ENCODE assay signal across 8 cellular contexts in genomic region chr5:60668715-60669304, GRCh38. TPM values are rescaled to one million over a fixed set of nuclear protein-coding genes. Genes with fewer than 3 reads are reported as not detected.
DNase-seq lines count a peak whose midpoint lies in the region; ATAC-seq and TF ChIP-seq lines count a peak whose summit lies in the region.

No MANE protein-coding gene starts in this region.

- TF ChIP-seq RAD21 in HCT116 (IDR thresholded peaks at IDR 0.05; ENCODE audit: low read depth), result peak; percentile 44; the same call in 1 of the 2 replicates

- BruUV-seq in HCT116 (replicated peaks; lab: Mats Ljungman, UMichigan), result no TSS peak

- RAD21 ChIA-PET in HCT116 (lab: Charles Lee; ENCODE audit: low non-redundant PET in 1 of 2, low total read pairs in 2 of 2, uncharacterized antibody in 2 of 2, unreplicated experiment in 2 of 2), result no interaction called here

- H3K4me1 Mint-ChIP-seq in CD8-positive, alpha-beta T cell (ENCODE audit: low read depth), result no peaks in the 10 kb centered on the region
- no peaks in the 10 kb centered on the region for H3K4me1 Mint-ChIP-seq in activated B cell treated with CpG ODN at 0.5 μM for 24 hours

- H3K4me3 ChIP-seq in CD8-positive, alpha-beta T cell (ENCODE audit: low read depth, low read length), result no peak overlapping the region
- H3K4me3 ChIP-seq in HCT116 (replicated peaks in 1 of 2; ENCODE audit: low read depth in 1 of 2, low read length in 2 of 2), result no peak overlapping the region
- no peak overlapping the region for H3K4me3 ChIP-seq in lower leg skin (ENCODE audit: low read depth, poor library complexity, severe bottlenecking)

- no peaks in the 10 kb centered on the region for H3K36me3 Mint-ChIP-seq in CD8-positive, alpha-beta T cell
- H3K36me3 Mint-ChIP-seq in activated B cell treated with CpG ODN at 0.5 μM for 24 hours (ENCODE audit: low read depth), result no peaks in the 10 kb centered on the region

- no peaks in the 10 kb centered on the region for H3K9me2 ChIP-seq in HCT116 (ENCODE audit: insufficient read depth)

- TF ChIP-seq CTCF in CD8-positive, alpha-beta T cell (IDR thresholded peaks at IDR 0.05), result peak; percentile 85
- peak; percentile 36 to 75 (median 40); a peak in 4 of 6 replicates for TF ChIP-seq CTCF in HCT116 (IDR thresholded peaks at IDR 0.05 in 2 of 3, conservative IDR thresholded peaks at IDR 0.05 in 1 of 3; ENCODE audit: borderline replicate concordance in 1 of 3, insufficient read depth in 1 of 3, low read depth in 2 of 3, low read length in 2 of 3)
- TF ChIP-seq CTCF in activated B cell treated with CpG ODN at 0.5 μM for 24 hours (IDR thresholded peaks at IDR 0.05), result peak; percentile 25
- no peak for TF ChIP-seq CTCF in lower leg skin (IDR thresholded peaks at IDR 0.05)

- no peaks in the 10 kb centered on the region for H3K4me1 ChIP-seq in CD8-positive, alpha-beta T cell (ENCODE audit: insufficient read depth, low read length)
- H3K4me1 ChIP-seq in HCT116 (ENCODE audit: control insufficient read depth in 1 of 2, insufficient read depth in 2 of 2, low read length in 2 of 2), result no peaks in the 10 kb centered on the region

- no peaks in the 10 kb centered on the region for H3K27me3 ChIP-seq in CD8-positive, alpha-beta T cell (ENCODE audit: insufficient read depth, low read length)
- no peaks in the 10 kb centered on the region for H3K27me3 ChIP-seq in HCT116 (ENCODE audit: insufficient read depth, low read length)

- TF ChIP-seq POLR2A in HCT116 (IDR thresholded peaks at IDR 0.05; ENCODE audit: borderline replicate concordance, extremely low read depth, insufficient read depth, insufficient read length), result no peak
- TF ChIP-seq POLR2A in lower leg skin (IDR thresholded peaks at IDR 0.05), result no peak

- no peak overlapping the region for H3K9ac ChIP-seq in HCT116 (ENCODE audit: low read length)

- peaks cover 42% of the 10 kb centered on the region for H3K79me2 ChIP-seq in HCT116 (ENCODE audit: insufficient read depth, low read length)

- H3K27ac Mint-ChIP-seq in CD8-positive, alpha-beta T cell, result no peak overlapping the region
- no peak overlapping the region for H3K27ac Mint-ChIP-seq in activated B cell treated with CpG ODN at 0.5 μM for 24 hours

- H3K36me3 ChIP-seq in CD8-positive, alpha-beta T cell (ENCODE audit: insufficient read depth, low read length), result no peaks in the 10 kb centered on the region
- no peaks in the 10 kb centered on the region for H3K36me3 ChIP-seq in HCT116 (ENCODE audit: control insufficient read depth in 1 of 2, insufficient read depth in 2 of 2, low read length in 2 of 2)

- no peaks in the 10 kb centered on the region for H3K27me3 Mint-ChIP-seq in CD8-positive, alpha-beta T cell (ENCODE audit: low read depth)
- H3K27me3 Mint-ChIP-seq in activated B cell treated with CpG ODN at 0.5 μM for 24 hours, result no peaks in the 10 kb centered on the region

- H2AFZ ChIP-seq in HCT116 (ENCODE audit: low read depth, low read length, poor library complexity, severe bottlenecking), result no peak overlapping the region

- no peaks in the 10 kb centered on the region for H3K9me3 ChIP-seq in CD8-positive, alpha-beta T cell (ENCODE audit: low read length)
- no peaks in the 10 kb centered on the region for H3K9me3 ChIP-seq in HCT116 (ENCODE audit: control insufficient read depth in 1 of 2, insufficient read depth in 1 of 2, low read depth in 1 of 2, low read length in 2 of 2)

- H3K9me3 Mint-ChIP-seq in CD8-positive, alpha-beta T cell, result no peaks in the 10 kb centered on the region
- no peaks in the 10 kb centered on the region for H3K9me3 Mint-ChIP-seq in activated B cell treated with CpG ODN at 0.5 μM for 24 hours

- no peak overlapping the region for H3K4me2 ChIP-seq in HCT116 (ENCODE audit: low read length)

- no peak for ATAC-seq in CD8-positive, alpha-beta T cell
- ATAC-seq in HCT116 (no peak), activated B cell treated with CpG ODN at 0.5 μM for 24 hours (ENCODE audit: low read depth) (no peak)

- no peak for DNase-seq in CD8-positive, alpha-beta T cell
- DNase-seq in HCT116 (ENCODE audit: low read depth, low spot score) (peak; percentile 31), activated B cell treated with CpG ODN at 0.5 μM for 24 hours (no peak), kidney glomerular epithelial cell (lab: John Stamatoyannopoulos, UW) (peak; percentile 35), NCI-H2081 treated with DMSO at 0.1 percent for 48 hours (lab: John Stamatoyannopoulos, UW) (no peak), lower leg skin (ENCODE audit: low spot score in 2 of 2) (no peak), HuH-7.5 (ENCODE audit: low spot score) (no peak), GM19238 (ENCODE audit: insufficient read length, low spot score) (no peak)

- H3K4me3 Mint-ChIP-seq in CD8-positive, alpha-beta T cell, result no peak overlapping the region
- H3K4me3 Mint-ChIP-seq in activated B cell treated with CpG ODN at 0.5 μM for 24 hours, result no peak overlapping the region

- no peak overlapping the region for H3K27ac ChIP-seq in CD8-positive, alpha-beta T cell (ENCODE audit: low read depth, low read length)
- no peak overlapping the region for H3K27ac ChIP-seq in HCT116 (ENCODE audit: low read depth, low read length)

- H4K20me1 ChIP-seq in HCT116 (ENCODE audit: insufficient read depth), result no peaks in the 10 kb centered on the region

- intact Hi-C loops in CD8-positive, alpha-beta T cell (cut with DNase I, micrococcal nuclease), result loop anchor here (1.0 to 2.0 kb wide), 2 partner anchors 856 to 859 kb away; no protein-coding TSS in a partner anchor
- intact Hi-C loops in HCT116 (cut with micrococcal nuclease), result loop anchor here (5.0 kb wide), 1 partner anchor 857 kb away; no protein-coding TSS in a partner anchor
- intact Hi-C loops in activated B cell treated with CpG ODN at 0.5 μM for 24 hours (cut with micrococcal nuclease), result loop anchor here (1.0 to 10.0 kb wide), 4 partner anchors 374 to 1484 kb away; no protein-coding TSS in a partner anchor
- intact Hi-C loops in lower leg skin (cut with DNase I; ENCODE audit: low total_unique reads), result loop anchor here (10.0 kb wide), 1 partner anchor 864 kb away; no protein-coding TSS in a partner anchor

- CTCF ChIA-PET in CD8-positive, alpha-beta T cell (lab: Charles Lee), result interaction anchor here (1.0 to 1.9 kb wide), 10 partner anchors 10 to 861 kb away, joined by 3 to 17 read pairs (median 4); no protein-coding TSS in a partner anchor
- CTCF ChIA-PET in HCT116 (lab: Charles Lee), result interaction anchor here (0.8 to 2.4 kb wide), 12 partner anchors 9 to 858 kb away, joined by 3 to 12 read pairs (median 5); partner anchors contain the start of gene DEPDC1B
- CTCF ChIA-PET in activated B cell treated with CpG ODN at 0.5 μM for 24 hours (lab: Charles Lee), result interaction anchor here (0.9 to 2.7 kb wide), 12 partner anchors 9 to 1278 kb away, joined by 3 to 38 read pairs (median 3); no protein-coding TSS in a partner anchor

- POLR2A ChIA-PET in CD8-positive, alpha-beta T cell (lab: Charles Lee), result no interaction called here
- POLR2A ChIA-PET in HCT116 (lab: Charles Lee), result no interaction called here
- POLR2A ChIA-PET in activated B cell treated with CpG ODN at 0.5 μM for 24 hours (lab: Charles Lee), result interaction anchor here (0.9 kb wide), 1 partner anchor 20 kb away, joined by 4 read pairs; no protein-coding TSS in a partner anchor

TF ChIP-seq in HCT116, 20 proteins besides CTCF, POLR2A, EP300 and RAD21:
- no peak for TF ChIP-seq EZH2 (IDR thresholded peaks at IDR 0.05)
- TF ChIP-seq POLR2AphosphoS5 (IDR thresholded peaks at IDR 0.05; ENCODE audit: low read depth, low read length), result no peak
- TF ChIP-seq EGR1 (IDR thresholded peaks at IDR 0.05; ENCODE audit: low read depth), result no peak
- no peak for TF ChIP-seq CBX3 (IDR thresholded peaks at IDR 0.05; ENCODE audit: low read depth)
- TF ChIP-seq FOSL1 (IDR thresholded peaks at IDR 0.05; ENCODE audit: low read depth), result no peak
- no peak for TF ChIP-seq ZNF274 (IDR thresholded peaks at IDR 0.05; ENCODE audit: low read depth, low read length)
- no peak for TF ChIP-seq ELF1 (IDR thresholded peaks at IDR 0.05; ENCODE audit: borderline replicate concordance, low read depth)
- TF ChIP-seq, protein P1, sequence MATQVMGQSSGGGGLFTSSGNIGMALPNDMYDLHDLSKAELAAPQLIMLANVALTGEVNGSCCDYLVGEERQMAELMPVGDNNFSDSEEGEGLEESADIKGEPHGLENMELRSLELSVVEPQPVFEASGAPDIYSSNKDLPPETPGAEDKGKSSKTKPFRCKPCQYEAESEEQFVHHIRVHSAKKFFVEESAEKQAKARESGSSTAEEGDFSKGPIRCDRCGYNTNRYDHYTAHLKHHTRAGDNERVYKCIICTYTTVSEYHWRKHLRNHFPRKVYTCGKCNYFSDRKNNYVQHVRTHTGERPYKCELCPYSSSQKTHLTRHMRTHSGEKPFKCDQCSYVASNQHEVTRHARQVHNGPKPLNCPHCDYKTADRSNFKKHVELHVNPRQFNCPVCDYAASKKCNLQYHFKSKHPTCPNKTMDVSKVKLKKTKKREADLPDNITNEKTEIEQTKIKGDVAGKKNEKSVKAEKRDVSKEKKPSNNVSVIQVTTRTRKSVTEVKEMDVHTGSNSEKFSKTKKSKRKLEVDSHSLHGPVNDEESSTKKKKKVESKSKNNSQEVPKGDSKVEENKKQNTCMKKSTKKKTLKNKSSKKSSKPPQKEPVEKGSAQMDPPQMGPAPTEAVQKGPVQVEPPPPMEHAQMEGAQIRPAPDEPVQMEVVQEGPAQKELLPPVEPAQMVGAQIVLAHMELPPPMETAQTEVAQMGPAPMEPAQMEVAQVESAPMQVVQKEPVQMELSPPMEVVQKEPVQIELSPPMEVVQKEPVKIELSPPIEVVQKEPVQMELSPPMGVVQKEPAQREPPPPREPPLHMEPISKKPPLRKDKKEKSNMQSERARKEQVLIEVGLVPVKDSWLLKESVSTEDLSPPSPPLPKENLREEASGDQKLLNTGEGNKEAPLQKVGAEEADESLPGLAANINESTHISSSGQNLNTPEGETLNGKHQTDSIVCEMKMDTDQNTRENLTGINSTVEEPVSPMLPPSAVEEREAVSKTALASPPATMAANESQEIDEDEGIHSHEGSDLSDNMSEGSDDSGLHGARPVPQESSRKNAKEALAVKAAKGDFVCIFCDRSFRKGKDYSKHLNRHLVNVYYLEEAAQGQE (IDR thresholded peaks at IDR 0.05; ENCODE audit: low read depth), result no peak
- TF ChIP-seq SRF (IDR thresholded peaks at IDR 0.05; ENCODE audit: low read depth), result no peak

RNA-seq across cellular contexts. Expression of gene DEPDC1B, which starts 31.2 kb away (rescaled TPM):
- total RNA-seq in CD8-positive, alpha-beta T cell, result under 1 TPM; 0.27 to 0.36 TPM
- total RNA-seq in HCT116 (2021; ENCODE audit: unreplicated experiment) (39.7 TPM), activated B cell treated with CpG ODN at 0.5 μM for 24 hours (0.44 and 0.98 TPM in 2 replicates), lower leg skin (1 to 10 TPM in 2 of 4 donors, under 1 TPM in 2; 0.13 to 2.9 (median 1.3) TPM)
- 18.6 and 23.6 TPM in 2 replicates for polyA plus RNA-seq in HCT116 (2012)

Comparison
In these comparisons a context has a peak if more than half of its experiments do, and no peak if none do; other contexts are left out.
1. DNase-seq: peak in HCT116 (single experiment) and kidney glomerular epithelial cell (single experiment); none in CD8-positive, alpha-beta T cell (0 of 7), activated B cell treated with CpG ODN at 0.5 μM for 24 hours (single experiment), NCI-H2081 treated with DMSO at 0.1 percent for 48 hours (single experiment), lower leg skin (0 of 2), HuH-7.5 (single experiment) and GM19238 (single experiment).
2. CTCF ChIP-seq: peak in CD8-positive, alpha-beta T cell (single experiment), HCT116 (3 of 3) and activated B cell treated with CpG ODN at 0.5 μM for 24 hours (single experiment); none in lower leg skin (0 of 3).
3. RNA of gene DEPDC1B, which starts 31.2 kb away (total RNA-seq): 39.7 TPM in HCT116 (single experiment); 0.13 to 2.9 TPM in lower leg skin, 0.44 to 0.98 TPM in activated B cell treated with CpG ODN at 0.5 μM for 24 hours and 0.27 to 0.36 TPM in CD8-positive, alpha-beta T cell; every median in the first group is over 10 times any median in the second.